11 cellular contexts compared by ENCODE assay signal in genomic region chr22:49824936-49825335, GRCh38. TPM values are rescaled to one million over a fixed set of nuclear protein-coding genes. Genes with fewer than 3 reads are reported as not detected.
DNase-seq lines count a peak whose midpoint lies in the region; ATAC-seq and TF ChIP-seq lines count a peak whose summit lies in the region.
"Had no signal": no experiment of that assay in that cellular context is flagged by ENCODE, and none has a peak within 500 bp of the region (broad histone marks: within the 10 kb centered on the region; RNA-seq: fewer than 3 reads in every experiment).

No MANE protein-coding gene starts in this region.

- peaks cover 53 to 78% (median 73%) of the 10 kb centered on the region in 4 donors for H3K4me1 ChIP-seq in esophagus muscularis mucosa
- peaks cover 28% of the 10 kb centered on the region for H3K4me1 ChIP-seq in mucosa of descending colon (ENCODE audit: low read depth)

- intact Hi-C loops in activated CD4-positive, alpha-beta T cell treated with anti-CD3 and anti-CD28 coated beads, Interleukin-2, amount 10 ng/mL, durations not matched to agents 24 days and 14 days (cut with micrococcal nuclease) = loop anchor here (5.0 kb wide), 1 partner anchor 42 kb away; no protein-coding TSS in a partner anchor
- intact Hi-C loops in esophagus muscularis mucosa (cut with DNase I) = no loop called here
- intact Hi-C loops in Calu3 (cut with micrococcal nuclease; ENCODE audit: unreplicated experiment) = no loop called here
- intact Hi-C loops in mucosa of descending colon (cut with DNase I, micrococcal nuclease) = no loop called here

- H3K36me3 ChIP-seq in SK-N-MC (ENCODE audit: insufficient read depth, low read length) (peaks cover 58% of the 10 kb centered on the region), esophagus muscularis mucosa (peaks cover 26 to 51% (median 41%) of the 10 kb centered on the region in 4 donors), mucosa of descending colon (ENCODE audit: low read depth) (peaks cover 7% of the 10 kb centered on the region)

- no peak for DNase-seq in activated CD4-positive, alpha-beta T cell treated with anti-CD3 and anti-CD28 coated beads, Interleukin-2, amount 10 ng/mL, durations not matched to agents 24 days and 14 days
- no peak for DNase-seq in activated CD4-positive, alpha-beta T cell treated with anti-CD3 and anti-CD28 coated beads for 48 hours
- no peak for DNase-seq in SK-N-MC (ENCODE audit: low read depth, low spot score)
- DNase-seq in esophagus muscularis mucosa (ENCODE audit: extremely low spot score) = no peak
- DNase-seq in skeletal muscle cell (ENCODE audit: low read depth) = no peak
- no peak for DNase-seq in Calu3
- no peak for DNase-seq in mucosa of descending colon
- DNase-seq in NCI-H748 (lab: John Stamatoyannopoulos, UW; ENCODE audit: unreplicated experiment) = no peak
- DNase-seq: activated CD4-positive, alpha-beta T cell treated with anti-CD3 and anti-CD28 coated beads for 1 hour; NCI-H1092; OCI-M1 had no signal

- no peaks in the 10 kb centered on the region for H3K9me3 Mint-ChIP-seq in activated CD4-positive, alpha-beta T cell treated with anti-CD3 and anti-CD28 coated beads, Interleukin-2, amount 10 ng/mL, durations not matched to agents 24 days and 14 days
- H3K9me3 Mint-ChIP-seq in Calu3 (ENCODE audit: low read depth, unreplicated experiment) = peaks cover 6% of the 10 kb centered on the region

- peak overlapping the region; percentile 37 for H3K27ac Mint-ChIP-seq in activated CD4-positive, alpha-beta T cell treated with anti-CD3 and anti-CD28 coated beads, Interleukin-2, amount 10 ng/mL, durations not matched to agents 24 days and 14 days
- H3K27ac Mint-ChIP-seq in Calu3 (ENCODE audit: unreplicated experiment) = no peak overlapping the region

- H3K27me3 ChIP-seq in esophagus muscularis mucosa = no peaks in the 10 kb centered on the region

- H3K4me3 Mint-ChIP-seq in activated CD4-positive, alpha-beta T cell treated with anti-CD3 and anti-CD28 coated beads, Interleukin-2, amount 10 ng/mL, durations not matched to agents 24 days and 14 days = peak overlapping the region; percentile 93
- H3K4me3 Mint-ChIP-seq in Calu3 (ENCODE audit: low read depth, unreplicated experiment) = no peak overlapping the region

- no peak for TF ChIP-seq CTCF in esophagus muscularis mucosa (IDR thresholded peaks at IDR 0.05)
- no peak for TF ChIP-seq CTCF in Calu3 (IDR thresholded peaks at IDR 0.05; ENCODE audit: unreplicated experiment)
- TF ChIP-seq CTCF in mucosa of descending colon (IDR thresholded peaks at IDR 0.05) = no peak

- TF ChIP-seq EP300 in esophagus muscularis mucosa (IDR thresholded peaks at IDR 0.05) = no peak

- no peak for ATAC-seq in mucosa of descending colon

- CTCF ChIA-PET in Calu3 (lab: Charles Lee) = interaction anchor here (0.6 kb wide), 1 partner anchor 61 kb away, joined by 3 read pairs; no protein-coding TSS in a partner anchor

- peak overlapping the region; percentile 97 for H3K9ac ChIP-seq in SK-N-MC (ENCODE audit: insufficient read length)

- no TSS peak for BruUV-seq in Calu3 (replicated peaks; lab: Mats Ljungman, UMichigan)

- H3K27ac ChIP-seq in SK-N-MC (no peak overlapping the region), esophagus muscularis mucosa (replicated peaks in 1 of 4) (peak overlapping the region in 1 of 4 donors; percentile 94)

- H3K4me1 Mint-ChIP-seq in activated CD4-positive, alpha-beta T cell treated with anti-CD3 and anti-CD28 coated beads, Interleukin-2, amount 10 ng/mL, durations not matched to agents 24 days and 14 days = peaks cover 48% of the 10 kb centered on the region
- H3K4me1 Mint-ChIP-seq in Calu3 (ENCODE audit: low read depth, unreplicated experiment) = peaks cover 13% of the 10 kb centered on the region

- H3K4me3 ChIP-seq in SK-N-MC = peak overlapping the region; percentile 88
- H3K4me3 ChIP-seq in esophagus muscularis mucosa = peak overlapping the region in 3 of 4 donors; percentile 76 to 93 (median 92)
- peak overlapping the region; percentile 74 for H3K4me3 ChIP-seq in skeletal muscle cell (ENCODE audit: low read depth, low read length)
- no peak overlapping the region for H3K4me3 ChIP-seq in mucosa of descending colon

- 96% methylated on average over 9 of the region's 12 CpGs for WGBS in esophagus muscularis mucosa

- no peaks in the 10 kb centered on the region for H3K9me3 ChIP-seq in SK-N-MC (ENCODE audit: low read depth, low read length)
- H3K9me3 ChIP-seq in esophagus muscularis mucosa = no peaks in the 10 kb centered on the region
- H3K9me3 ChIP-seq in mucosa of descending colon = no peaks in the 10 kb centered on the region

- H3K27me3 Mint-ChIP-seq in activated CD4-positive, alpha-beta T cell treated with anti-CD3 and anti-CD28 coated beads, Interleukin-2, amount 10 ng/mL, durations not matched to agents 24 days and 14 days = no peaks in the 10 kb centered on the region
- no peaks in the 10 kb centered on the region for H3K27me3 Mint-ChIP-seq in Calu3 (ENCODE audit: unreplicated experiment)

- peaks cover 54% of the 10 kb centered on the region for H3K36me3 Mint-ChIP-seq in activated CD4-positive, alpha-beta T cell treated with anti-CD3 and anti-CD28 coated beads, Interleukin-2, amount 10 ng/mL, durations not matched to agents 24 days and 14 days (ENCODE audit: low read depth)
- peaks cover 77% of the 10 kb centered on the region for H3K36me3 Mint-ChIP-seq in Calu3 (ENCODE audit: insufficient read depth, unreplicated experiment)

- TF ChIP-seq POLR2A in esophagus muscularis mucosa (IDR thresholded peaks at IDR 0.05; ENCODE audit: low read depth) = no peak

RNA-seq across cellular contexts. Expression of gene BRD1, which starts 2.7 kb away (rescaled TPM):
- 36.2 and 43.2 TPM in 2 replicates for total RNA-seq in activated CD4-positive, alpha-beta T cell treated with anti-CD3 and anti-CD28 coated beads, Interleukin-2, amount 10 ng/mL, durations not matched to agents 24 days and 14 days
- 10 to 100 TPM; 36.5 to 54.1 (median 51.4) TPM for total RNA-seq in esophagus muscularis mucosa
- total RNA-seq in Calu3 (2022) = 38.8 and 41.4 TPM in 2 replicates
- 10 to 100 TPM; 33.4 to 51.3 (median 48.4) TPM for total RNA-seq in mucosa of descending colon

RNA-seq across cellular contexts. Expression of gene ZBED4, which starts 28.7 kb away (rescaled TPM):
- 18.2 and 19.8 TPM in 2 replicates for total RNA-seq in activated CD4-positive, alpha-beta T cell treated with anti-CD3 and anti-CD28 coated beads, Interleukin-2, amount 10 ng/mL, durations not matched to agents 24 days and 14 days
- 10 to 100 TPM in 1 of 4 donors, 1 to 10 TPM in 3; 6.6 to 11.1 (median 9.5) TPM for total RNA-seq in esophagus muscularis mucosa
- total RNA-seq in Calu3 (2022) = 28.1 and 30.0 TPM in 2 replicates
- 10 to 100 TPM; 13.7 to 18.2 (median 18.1) TPM for total RNA-seq in mucosa of descending colon
